14 cellular contexts compared by ENCODE assay signal in the genomic region with DNA sequence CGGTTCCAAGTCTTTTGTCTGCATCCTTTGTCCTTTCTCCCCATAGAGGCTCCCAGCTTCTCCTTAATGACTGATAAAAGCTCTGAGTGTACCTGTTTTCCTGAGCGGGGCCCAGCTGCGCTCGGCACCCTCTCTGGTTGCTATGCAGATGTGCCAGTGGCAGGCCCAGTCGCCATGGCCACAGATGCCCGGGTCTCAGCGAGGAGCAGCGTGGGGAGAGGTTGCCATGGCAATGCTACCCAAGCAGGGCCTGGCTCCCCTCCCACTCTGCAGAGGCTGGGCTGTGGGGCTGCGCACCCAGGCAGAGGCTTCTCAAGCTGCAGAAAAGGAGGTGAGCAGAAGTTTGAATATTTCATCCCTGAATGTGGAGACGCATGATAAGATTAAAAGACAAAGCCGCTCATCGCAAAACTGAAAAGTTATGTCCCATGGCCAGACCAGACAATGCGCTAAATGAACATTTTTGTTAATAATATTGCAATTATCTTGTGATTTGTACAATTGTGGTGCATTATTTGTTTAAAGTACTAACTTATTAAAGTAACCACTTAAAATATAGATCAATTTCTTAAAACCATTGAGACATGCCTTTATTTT.
DNase-seq lines count a peak whose midpoint lies in the region; ATAC-seq and TF ChIP-seq lines count a peak whose summit lies in the region.
"Had no signal": no experiment of that assay in that cellular context is flagged by ENCODE, and none has a peak within 500 bp of the region (broad histone marks: within the 10 kb centered on the region; RNA-seq: fewer than 3 reads in every experiment).

No MANE protein-coding gene starts in this region.

- peak; percentile 81 for DNase-seq in DMS 273 (lab: John Stamatoyannopoulos, UW; ENCODE audit: unreplicated experiment)
- DNase-seq in NCI-H1417 (lab: John Stamatoyannopoulos, UW): peak; percentile 82 to 99 (median 97)
- peak; percentile 85 for DNase-seq in NCI-H345 (lab: John Stamatoyannopoulos, UW)
- DNase-seq in glutamatergic neuron: peak; percentile 63
- no peak for DNase-seq in HuH-7 (ENCODE audit: low spot score)
- DNase-seq in CD1c-positive myeloid dendritic cell (ENCODE audit: extremely low spot score): no peak
- DNase-seq: activated CD4-positive, CD25-positive, alpha-beta regulatory T cell; amniotic stem cell; hippocampal formation; left colon; testis had no signal

- no peaks in the 10 kb centered on the region for H3K4me1 Mint-ChIP-seq in glutamatergic neuron (ENCODE audit: low read depth, unreplicated experiment)

- no peaks in the 10 kb centered on the region for H3K27me3 Mint-ChIP-seq in glutamatergic neuron (ENCODE audit: unreplicated experiment)

- ATAC-seq in GM21737 (IDR thresholded peaks at IDR 0.05; ENCODE audit: unreplicated experiment): no peak
- no peak for ATAC-seq in HG02885 (IDR thresholded peaks at IDR 0.05; ENCODE audit: poor library complexity, unreplicated experiment)
- ATAC-seq: left colon had no signal

- TF ChIP-seq CTCF in glutamatergic neuron (IDR thresholded peaks at IDR 0.05; ENCODE audit: partially characterized antibody, unreplicated experiment): no peak

- peaks cover 18% of the 10 kb centered on the region for H3K36me3 Mint-ChIP-seq in glutamatergic neuron (ENCODE audit: unreplicated experiment)

- no peaks in the 10 kb centered on the region for H3K9me3 Mint-ChIP-seq in glutamatergic neuron (ENCODE audit: unreplicated experiment)
- H3K9me3 Mint-ChIP-seq: activated T-helper 2 cell treated with anti-CD3 and anti-CD28 coated beads, Interferon-gamma antibody, Interleukin-2, Interleukin-4, amounts not matched to agents 10 μg/mL and 5 μg/mL and 100 μg/mL, durations not matched to agents 14 hours and 24 hours and 36 hours had no signal

- H3K27ac Mint-ChIP-seq in glutamatergic neuron (ENCODE audit: unreplicated experiment): no peak overlapping the region
- H3K27ac Mint-ChIP-seq: activated T-helper 2 cell treated with anti-CD3 and anti-CD28 coated beads, Interferon-gamma antibody, Interleukin-2, Interleukin-4, amounts not matched to agents 10 μg/mL and 5 μg/mL and 100 μg/mL, durations not matched to agents 14 hours and 24 hours and 36 hours had no signal

- H3K4me3 Mint-ChIP-seq in glutamatergic neuron (ENCODE audit: unreplicated experiment): no peak overlapping the region

Comparison
In these comparisons a context has a peak if more than half of its experiments do, and no peak if none do; other contexts are left out.
1. DNase-seq: peak in DMS 273 (single experiment), NCI-H1417 (3 of 3), NCI-H345 (single experiment) and glutamatergic neuron (single experiment); none in HuH-7 (single experiment) and CD1c-positive myeloid dendritic cell (single experiment).